Comparison of ENCODE assay signal across 13 cellular contexts in genomic region chr1:204670152-204670927, GRCh38. TPM values are rescaled to one million over a fixed set of nuclear protein-coding genes. Genes with fewer than 3 reads are reported as not detected.
A peak's percentile ranks its signal among the peaks of the same experiment; 100 is the strongest.
DNase-seq lines count a peak whose midpoint lies in the region; ATAC-seq and TF ChIP-seq lines count a peak whose summit lies in the region.
"Had no signal": no experiment of that assay in that cellular context is flagged by ENCODE, and none has a peak within 500 bp of the region (broad histone marks: within the 10 kb centered on the region; RNA-seq: fewer than 3 reads in every experiment).

No MANE protein-coding gene starts in this region.

- TF ChIP-seq CTCF in RWPE2 (IDR thresholded peaks at IDR 0.05; ENCODE audit: poor library complexity, severe bottlenecking): no peak

- H3K36me3 ChIP-seq in RWPE2 (ENCODE audit: low read depth) (no peaks in the 10 kb centered on the region), skeletal muscle tissue (ENCODE audit: control insufficient read depth in 3 of 3, insufficient read depth in 3 of 3, low read length in 3 of 3) (no peaks in the 10 kb centered on the region), HAP-1 (replicated peaks) (no peaks in the 10 kb centered on the region)
- H3K36me3 ChIP-seq: cardiac muscle cell, SJSA1 had no signal

- ATAC-seq in RWPE2 (ENCODE audit: low read depth) (peak; percentile 51; the same call in 1 of the 3 replicates), HG03097 (IDR thresholded peaks at IDR 0.05; ENCODE audit: low FRiP score, unreplicated experiment) (no peak)

- no peak overlapping the region for H3K27ac ChIP-seq in RWPE2 (ENCODE audit: poor library complexity, severe bottlenecking)
- H3K27ac ChIP-seq in skeletal muscle tissue (ENCODE audit: low read depth, low read length): peak overlapping the region; percentile 30
- H3K27ac ChIP-seq: cardiac muscle cell, SJSA1 had no signal

- in situ Hi-C loops in HAP-1 (cut with MboI; ENCODE audit: low sequenced_read_pairs): no loop called here

- H3K4me3 ChIP-seq in RWPE2 (ENCODE audit: severe bottlenecking): no peak overlapping the region
- H3K4me3 ChIP-seq in skeletal muscle tissue (ENCODE audit: low read length in 3 of 3): no peak overlapping the region
- H3K4me3 ChIP-seq in HAP-1: no peak overlapping the region
- H3K4me3 ChIP-seq: cardiac muscle cell, SJSA1 had no signal

- no peak overlapping the region for H3K9ac ChIP-seq in skeletal muscle tissue (ENCODE audit: low read depth in 1 of 3, low read length in 3 of 3)

- H3K4me1 ChIP-seq in RWPE2 (ENCODE audit: insufficient read depth, poor library complexity, severe bottlenecking) (no peaks in the 10 kb centered on the region), skeletal muscle tissue (ENCODE audit: control insufficient read depth in 3 of 3, insufficient read depth in 3 of 3, low read length in 3 of 3) (peaks cover 0 to 6% (median 6%) of the 10 kb centered on the region in 3 donors), HAP-1 (no peaks in the 10 kb centered on the region)
- H3K4me1 ChIP-seq: SJSA1 had no signal

- H3K27me3 ChIP-seq in RWPE2 (ENCODE audit: insufficient read depth, poor library complexity, severe bottlenecking) (no peaks in the 10 kb centered on the region), skeletal muscle tissue (ENCODE audit: control insufficient read depth in 3 of 3, insufficient read depth in 3 of 3, low read length in 3 of 3) (peaks cover 0 to 14% (median 3%) of the 10 kb centered on the region in 3 donors), HAP-1 (ENCODE audit: low read depth) (no peaks in the 10 kb centered on the region)
- H3K27me3 ChIP-seq: cardiac muscle cell had no signal

- H3K9me3 ChIP-seq in RWPE2 (ENCODE audit: severe bottlenecking) (no peaks in the 10 kb centered on the region), skeletal muscle tissue (ENCODE audit: control insufficient read depth in 3 of 3, low read length in 3 of 3) (no peaks in the 10 kb centered on the region), HAP-1 (no peaks in the 10 kb centered on the region)
- H3K9me3 ChIP-seq: SJSA1 had no signal

- DNase-seq in GM03348 (ENCODE audit: low spot score) (peak; percentile 63), RWPE2 (ENCODE audit: low spot score) (no peak), fibroblast of the conjunctiva (ENCODE audit: low read depth) (peak; percentile 2), OCI-M2 (lab: John Stamatoyannopoulos, UW; ENCODE audit: unreplicated experiment) (no peak), HAP-1 (ENCODE audit: low spot score in 2 of 2) (no peak)
- no peak for DNase-seq in stimulated activated CD4-positive, alpha-beta T cell treated with anti-CD3 and anti-CD28 coated beads, Interleukin-1b, Interleukin-23, amount 100 ng/mL, for 48 hours
- DNase-seq: activated CD4-positive, CD25-positive, alpha-beta regulatory T cell treated with anti-CD3 and anti-CD28 coated beads, Interleukin-2, amount 50 U/mL, for 72 hours; NCI-H1092; NCI-H510A had no signal

RNA-seq across cellular contexts. Expression of gene LRRN2, which starts 15.2 kb away (rescaled TPM):
- 2.1 TPM for total RNA-seq in skeletal muscle tissue
- total RNA-seq: SJSA1 had no signal

Comparison
In these comparisons a context has a peak if more than half of its experiments do, and no peak if none do; other contexts are left out.
1. DNase-seq: peak in GM03348 (single experiment) and fibroblast of the conjunctiva (single experiment); none in RWPE2 (single experiment), OCI-M2 (single experiment), stimulated activated CD4-positive, alpha-beta T cell treated with anti-CD3 and anti-CD28 coated beads, Interleukin-1b, Interleukin-23, amount 100 ng/mL, for 48 hours (single experiment) and HAP-1 (0 of 2).